16 cellular contexts compared by ENCODE assay signal in the genomic region with DNA sequence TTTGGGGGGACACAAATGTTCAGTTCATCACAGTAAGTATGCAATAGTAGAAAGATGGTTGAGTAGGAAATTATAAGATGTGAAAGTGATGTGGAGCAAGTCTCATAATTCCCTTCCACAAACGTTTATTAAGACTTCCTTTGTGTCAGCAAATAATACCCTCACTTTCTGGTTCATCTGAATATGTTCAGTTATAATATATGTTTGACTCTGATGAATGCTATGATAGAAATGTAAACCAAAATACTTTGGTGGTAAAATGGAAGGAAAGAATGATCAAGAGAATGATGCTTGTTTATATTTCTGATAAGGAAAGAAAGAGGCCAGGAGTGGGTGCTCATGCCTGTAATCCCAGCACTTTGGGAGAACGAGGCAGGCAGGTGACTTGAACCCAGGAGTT.
DNase-seq lines count a peak whose midpoint lies in the region; ATAC-seq and TF ChIP-seq lines count a peak whose summit lies in the region.
"Had no signal": no experiment of that assay in that cellular context is flagged by ENCODE, and none has a peak within 500 bp of the region (broad histone marks: within the 10 kb centered on the region; RNA-seq: fewer than 3 reads in every experiment).

No MANE protein-coding gene starts in this region.

- intact Hi-C loops in left ventricle myocardium superior (cut with micrococcal nuclease), result no loop called here

- in situ Hi-C loops in brain microvascular endothelial cell (cut with HindIII; ENCODE audit: low pct_ligation_motif_present, low sequenced_read_pairs), result no loop called here

- H3K27ac ChIP-seq in SJSA1 (peak overlapping the region; percentile 53), brain microvascular endothelial cell (peak overlapping the region; percentile 2)
- H3K27ac ChIP-seq: A549, C4-2B had no signal

- ATAC-seq in left ventricle myocardium superior, result no peak
- ATAC-seq: A549, HepG2 had no signal

- peak in 1 of 2 experiments; percentile 22 for DNase-seq in SJSA1 (ENCODE audit: low read depth in 1 of 2, low spot score in 2 of 2)
- peak; percentile 23 for DNase-seq in brain microvascular endothelial cell
- DNase-seq in iris pigment epithelial cell (ENCODE audit: low read depth), result peak; percentile 77
- DNase-seq in left ventricle myocardium superior, result no peak
- DNase-seq in NOMO-1 treated with DMSO at 0.1 percent for 48 hours (lab: John Stamatoyannopoulos, UW; ENCODE audit: unreplicated experiment), result no peak
- DNase-seq in NCI-H146 treated with DMSO at 0.1 percent for 48 hours (lab: John Stamatoyannopoulos, UW; ENCODE audit: unreplicated experiment), result no peak
- no peak for DNase-seq in hypothalamus (lab: John Stamatoyannopoulos, UW)
- DNase-seq: BE2C; CD4-positive, alpha-beta memory T cell; DMS153; DND-41; GF-D8 had no signal

- H3K9me3 ChIP-seq in SJSA1 (replicated peaks), result no peaks in the 10 kb centered on the region
- H3K9me3 ChIP-seq: BE2C, HAP-1 had no signal

- no peak for TF ChIP-seq CTCF in brain microvascular endothelial cell (IDR thresholded peaks at IDR 0.05; ENCODE audit: low read depth, low read length, missing control alignments)

- H3K4me3 ChIP-seq in SJSA1 (no peak overlapping the region), brain microvascular endothelial cell (ENCODE audit: low read depth, low read length) (no peak overlapping the region)
- H3K4me3 ChIP-seq: A549, HAP-1 had no signal

- no peaks in the 10 kb centered on the region for H3K36me3 ChIP-seq in SJSA1
- no peaks in the 10 kb centered on the region for H3K36me3 ChIP-seq in brain microvascular endothelial cell (replicated peaks)
- H3K36me3 ChIP-seq: BE2C, HAP-1 had no signal

- H3K4me1 ChIP-seq in SJSA1 (replicated peaks), result peaks cover 33% of the 10 kb centered on the region
- H3K4me1 ChIP-seq: A549, BE2C, HAP-1 had no signal

- H3K27me3 ChIP-seq in SJSA1 (replicated peaks) (no peaks in the 10 kb centered on the region), brain microvascular endothelial cell (replicated peaks) (no peaks in the 10 kb centered on the region)
- H3K27me3 ChIP-seq: BE2C had no signal

Comparison
In these comparisons a context has a peak if more than half of its experiments do, and no peak if none do; other contexts are left out.
1. DNase-seq: peak in brain microvascular endothelial cell (single experiment) and iris pigment epithelial cell (single experiment); none in left ventricle myocardium superior (single experiment), NOMO-1 treated with DMSO at 0.1 percent for 48 hours (single experiment), NCI-H146 treated with DMSO at 0.1 percent for 48 hours (single experiment) and hypothalamus (0 of 51).